In genomic region chr17:47989700-47990099, GRCh38 we compare ENCODE assay signal across 32 cellular contexts. TPM values are rescaled to one million over a fixed set of nuclear protein-coding genes. Genes with fewer than 3 reads are reported as not detected.
DNase-seq lines count a peak whose midpoint lies in the region; ATAC-seq and TF ChIP-seq lines count a peak whose summit lies in the region.
"Had no signal": no experiment of that assay in that cellular context is flagged by ENCODE, and none has a peak within 500 bp of the region (broad histone marks: within the 10 kb centered on the region; RNA-seq: fewer than 3 reads in every experiment).

No MANE protein-coding gene starts in this region.

- ATAC-seq in activated CD8-positive, alpha-beta T cell treated with anti-CD3 and anti-CD28 coated beads, Interleukin-2, amount 10 ng/mL, durations not matched to agents 7 days and 5 days, result peak; percentile 23
- ATAC-seq in activated CD8-positive, alpha-beta T cell treated with anti-CD3 and anti-CD28 coated beads for 36 hours, result no peak
- ATAC-seq: pancreas had no signal

- no peaks in the 10 kb centered on the region for H4K20me1 ChIP-seq in neural progenitor cell (ENCODE audit: low read depth)

- H3K9me3 Mint-ChIP-seq in activated CD8-positive, alpha-beta T cell treated with anti-CD3 and anti-CD28 coated beads, Interleukin-2, amount 10 ng/mL, durations not matched to agents 7 days and 5 days (ENCODE audit: insufficient read depth), result no peaks in the 10 kb centered on the region
- H3K9me3 Mint-ChIP-seq in activated CD8-positive, alpha-beta T cell treated with anti-CD3 and anti-CD28 coated beads for 36 hours, result no peaks in the 10 kb centered on the region
- H3K9me3 Mint-ChIP-seq in dendritic cell treated with granulocyte-macrophage colony-stimulating factor and Interleukin-4, amounts not matched to agents 40 ng/mL and 50 ng/mL, for 4 days, result no peaks in the 10 kb centered on the region
- no peaks in the 10 kb centered on the region for H3K9me3 Mint-ChIP-seq in neural progenitor cell
- H3K9me3 Mint-ChIP-seq: activated naive CD4-positive, alpha-beta T cell treated with anti-CD3 and anti-CD28 coated beads, Interleukin-2, amount 50 U/mL, for 24 hours; activated T-helper 1 cell treated with anti-CD3 and anti-CD28 coated beads, Interleukin-12 subunit alpha, Interleukin-12 subunit beta, Interleukin-2, Interleukin-4 antibody, amounts not matched to agents 30 ng/mL and 10 ng/mL and 1 ng/mL, durations not matched to agents 14 hours and 24 hours and 36 hours; CD4-positive, CD25-positive, alpha-beta regulatory T cell; memory B cell had no signal

- peaks cover 18% of the 10 kb centered on the region for H3K4me1 Mint-ChIP-seq in activated CD8-positive, alpha-beta T cell treated with anti-CD3 and anti-CD28 coated beads, Interleukin-2, amount 10 ng/mL, durations not matched to agents 7 days and 5 days (ENCODE audit: low read depth)
- H3K4me1 Mint-ChIP-seq in activated CD8-positive, alpha-beta T cell treated with anti-CD3 and anti-CD28 coated beads for 36 hours (ENCODE audit: low read depth), result no peaks in the 10 kb centered on the region
- peaks cover 10% of the 10 kb centered on the region for H3K4me1 Mint-ChIP-seq in dendritic cell treated with granulocyte-macrophage colony-stimulating factor and Interleukin-4, amounts not matched to agents 40 ng/mL and 50 ng/mL, for 4 days (ENCODE audit: low read depth)
- peaks cover 91% of the 10 kb centered on the region for H3K4me1 Mint-ChIP-seq in neural progenitor cell
- H3K4me1 Mint-ChIP-seq: activated naive CD4-positive, alpha-beta T cell treated with anti-CD3 and anti-CD28 coated beads, Interleukin-2, amount 50 U/mL, for 24 hours; CD4-positive, CD25-positive, alpha-beta regulatory T cell; memory B cell had no signal

- H3K36me3 Mint-ChIP-seq in activated CD8-positive, alpha-beta T cell treated with anti-CD3 and anti-CD28 coated beads, Interleukin-2, amount 10 ng/mL, durations not matched to agents 7 days and 5 days (ENCODE audit: low read depth), result peaks cover 5% of the 10 kb centered on the region
- H3K36me3 Mint-ChIP-seq in activated CD8-positive, alpha-beta T cell treated with anti-CD3 and anti-CD28 coated beads for 36 hours (ENCODE audit: low read depth), result peaks cover 2% of the 10 kb centered on the region
- H3K36me3 Mint-ChIP-seq in dendritic cell treated with granulocyte-macrophage colony-stimulating factor and Interleukin-4, amounts not matched to agents 40 ng/mL and 50 ng/mL, for 4 days (ENCODE audit: low read depth), result peaks cover 18% of the 10 kb centered on the region
- peaks cover 4% of the 10 kb centered on the region for H3K36me3 Mint-ChIP-seq in neural progenitor cell
- H3K36me3 Mint-ChIP-seq: activated naive CD4-positive, alpha-beta T cell treated with anti-CD3 and anti-CD28 coated beads, Interleukin-2, amount 50 U/mL, for 24 hours; CD4-positive, CD25-positive, alpha-beta regulatory T cell; memory B cell had no signal

- no peak for DNase-seq in activated CD8-positive, alpha-beta T cell treated with anti-CD3 and anti-CD28 coated beads, Interleukin-2, amount 10 ng/mL, durations not matched to agents 7 days and 5 days
- no peak for DNase-seq in activated CD8-positive, alpha-beta T cell treated with anti-CD3 and anti-CD28 coated beads for 36 hours
- peak; percentile 51 for DNase-seq in NCI-H69 (lab: John Stamatoyannopoulos, UW)
- DNase-seq in neural progenitor cell (ENCODE audit: low spot score), result no peak
- DNase-seq in NCI-H2081 treated with DMSO at 0.1 percent for 48 hours (lab: John Stamatoyannopoulos, UW), result no peak
- no peak for DNase-seq in NCI-H1436 (lab: John Stamatoyannopoulos, UW)
- DNase-seq in anterior cingulate cortex (lab: John Stamatoyannopoulos, UW), result no peak
- DNase-seq: 8988T; activated CD4-positive, CD25-positive, alpha-beta regulatory T cell; activated CD8-positive, alpha-beta memory T cell treated with anti-CD3 and anti-CD28 coated beads, Interleukin-2, amount 50 U/mL, for 4 hours; CD4-positive, CD25-positive, alpha-beta regulatory T cell; cortex of kidney; esophagus squamous epithelium; foreskin melanocyte; GM23248; NCI-H1092; NCI-H187; NCI-H524 treated with DMSO at 0.1 percent for 48 hours; pancreas; SHP77; stimulated activated CD4-positive, alpha-beta T cell treated with anti-CD3 and anti-CD28 coated beads, Interleukin-1b, Interleukin-23, amount 100 ng/mL, for 48 hours; stomach; SW 1271; thyroid gland had no signal

- H3K27me3 Mint-ChIP-seq in activated CD8-positive, alpha-beta T cell treated with anti-CD3 and anti-CD28 coated beads, Interleukin-2, amount 10 ng/mL, durations not matched to agents 7 days and 5 days (ENCODE audit: low read depth), result peaks cover 12% of the 10 kb centered on the region
- H3K27me3 Mint-ChIP-seq in activated CD8-positive, alpha-beta T cell treated with anti-CD3 and anti-CD28 coated beads for 36 hours, result no peaks in the 10 kb centered on the region
- H3K27me3 Mint-ChIP-seq in dendritic cell treated with granulocyte-macrophage colony-stimulating factor and Interleukin-4, amounts not matched to agents 40 ng/mL and 50 ng/mL, for 4 days, result peaks cover 15% of the 10 kb centered on the region
- H3K27me3 Mint-ChIP-seq in neural progenitor cell (ENCODE audit: insufficient read depth, low read depth), result peaks cover 10% of the 10 kb centered on the region
- H3K27me3 Mint-ChIP-seq: activated naive CD4-positive, alpha-beta T cell treated with anti-CD3 and anti-CD28 coated beads, Interleukin-2, amount 50 U/mL, for 24 hours had no signal

- intact Hi-C loops in activated CD8-positive, alpha-beta T cell treated with anti-CD3 and anti-CD28 coated beads for 36 hours (cut with micrococcal nuclease), result no loop called here
- intact Hi-C loops in dendritic cell treated with granulocyte-macrophage colony-stimulating factor and Interleukin-4, amounts not matched to agents 40 ng/mL and 50 ng/mL, for 4 days (cut with micrococcal nuclease), result no loop called here

- no peaks in the 10 kb centered on the region for H3K36me3 ChIP-seq in neural progenitor cell
- H3K36me3 ChIP-seq: ascending aorta, pancreas, thyroid gland had no signal

- H3K4me3 Mint-ChIP-seq in activated CD8-positive, alpha-beta T cell treated with anti-CD3 and anti-CD28 coated beads, Interleukin-2, amount 10 ng/mL, durations not matched to agents 7 days and 5 days, result no peak overlapping the region
- H3K4me3 Mint-ChIP-seq in activated CD8-positive, alpha-beta T cell treated with anti-CD3 and anti-CD28 coated beads for 36 hours, result no peak overlapping the region
- H3K4me3 Mint-ChIP-seq in dendritic cell treated with granulocyte-macrophage colony-stimulating factor and Interleukin-4, amounts not matched to agents 40 ng/mL and 50 ng/mL, for 4 days, result no peak overlapping the region
- H3K4me3 Mint-ChIP-seq in neural progenitor cell, result peak overlapping the region; percentile 21
- H3K4me3 Mint-ChIP-seq: activated naive CD4-positive, alpha-beta T cell treated with anti-CD3 and anti-CD28 coated beads, Interleukin-2, amount 50 U/mL, for 24 hours; activated T-helper 1 cell treated with anti-CD3 and anti-CD28 coated beads, Interleukin-12 subunit alpha, Interleukin-12 subunit beta, Interleukin-2, Interleukin-4 antibody, amounts not matched to agents 30 ng/mL and 10 ng/mL and 1 ng/mL, durations not matched to agents 14 hours and 24 hours and 36 hours; CD4-positive, CD25-positive, alpha-beta regulatory T cell; memory B cell had no signal

- H3K27ac Mint-ChIP-seq in activated CD8-positive, alpha-beta T cell treated with anti-CD3 and anti-CD28 coated beads, Interleukin-2, amount 10 ng/mL, durations not matched to agents 7 days and 5 days, result no peak overlapping the region
- no peak overlapping the region for H3K27ac Mint-ChIP-seq in activated CD8-positive, alpha-beta T cell treated with anti-CD3 and anti-CD28 coated beads for 36 hours
- peak overlapping the region; percentile 32 for H3K27ac Mint-ChIP-seq in dendritic cell treated with granulocyte-macrophage colony-stimulating factor and Interleukin-4, amounts not matched to agents 40 ng/mL and 50 ng/mL, for 4 days
- H3K27ac Mint-ChIP-seq in neural progenitor cell, result peak overlapping the region; percentile 96
- H3K27ac Mint-ChIP-seq: activated naive CD4-positive, alpha-beta T cell treated with anti-CD3 and anti-CD28 coated beads, Interleukin-2, amount 50 U/mL, for 24 hours; activated T-helper 1 cell treated with anti-CD3 and anti-CD28 coated beads, Interleukin-12 subunit alpha, Interleukin-12 subunit beta, Interleukin-2, Interleukin-4 antibody, amounts not matched to agents 30 ng/mL and 10 ng/mL and 1 ng/mL, durations not matched to agents 14 hours and 24 hours and 36 hours; CD4-positive, CD25-positive, alpha-beta regulatory T cell; memory B cell had no signal

- TF ChIP-seq CTCF in activated CD8-positive, alpha-beta T cell treated with anti-CD3 and anti-CD28 coated beads for 36 hours (IDR thresholded peaks at IDR 0.05), result no peak
- no peak for TF ChIP-seq CTCF in neural progenitor cell (IDR thresholded peaks at IDR 0.05)

- H3K27me3 ChIP-seq in neural progenitor cell, result no peaks in the 10 kb centered on the region
- H3K27me3 ChIP-seq: ascending aorta, pancreas, thyroid gland had no signal

- H3K4me1 ChIP-seq in neural progenitor cell, result peaks cover 92% of the 10 kb centered on the region

- H3F3A ChIP-seq in neural progenitor cell (ENCODE audit: low read depth), result peaks cover 96% of the 10 kb centered on the region

- POLR2A ChIA-PET in activated CD8-positive, alpha-beta T cell treated with anti-CD3 and anti-CD28 coated beads, Interleukin-2, amount 10 ng/mL, durations not matched to agents 7 days and 5 days (lab: Charles Lee), result interaction anchor here (1.2 kb wide), 1 partner anchor 9 kb away, joined by 3 read pairs; no protein-coding TSS in a partner anchor
- POLR2A ChIA-PET in activated CD8-positive, alpha-beta T cell treated with anti-CD3 and anti-CD28 coated beads for 36 hours (lab: Charles Lee), result interaction anchor here (0.6 to 0.9 kb wide), 2 partner anchors 20 to 24 kb away, joined by 3 read pairs; no protein-coding TSS in a partner anchor

- no peak overlapping the region for H3K4me3 ChIP-seq in neural progenitor cell
- H3K4me3 ChIP-seq: ascending aorta, esophagus squamous epithelium, GM23248, pancreas, smooth muscle cell, stomach, thyroid gland had no signal

- peak overlapping the region; percentile 14 for H3K4me2 ChIP-seq in neural progenitor cell
- H3K4me2 ChIP-seq: smooth muscle cell had no signal

- CTCF ChIA-PET in activated CD8-positive, alpha-beta T cell treated with anti-CD3 and anti-CD28 coated beads, Interleukin-2, amount 10 ng/mL, durations not matched to agents 7 days and 5 days (lab: Charles Lee), result interaction anchor here (0.9 to 1.1 kb wide), 3 partner anchors 21 to 99 kb away, joined by 3 to 5 read pairs (median 4); no protein-coding TSS in a partner anchor
- CTCF ChIA-PET in activated CD8-positive, alpha-beta T cell treated with anti-CD3 and anti-CD28 coated beads for 36 hours (lab: Charles Lee), result interaction anchor here (3.2 to 4.4 kb wide), 2 partner anchors 11 to 19 kb away, joined by 12 to 19 read pairs; partner anchors contain the start of gene CDK5RAP3

- H3K79me2 ChIP-seq in neural progenitor cell (ENCODE audit: low read depth), result no peaks in the 10 kb centered on the region

- H2AFZ ChIP-seq in neural progenitor cell (replicated peaks), result no peak overlapping the region
- H2AFZ ChIP-seq: GM23248 had no signal

- no peak overlapping the region for H3K9ac ChIP-seq in neural progenitor cell
- H3K9ac ChIP-seq: GM23248 had no signal

- H3K9me3 ChIP-seq in neural progenitor cell (ENCODE audit: low read depth), result no peaks in the 10 kb centered on the region
- H3K9me3 ChIP-seq: ascending aorta, esophagus squamous epithelium, pancreas, stomach, thyroid gland had no signal

- no peak overlapping the region for H3K27ac ChIP-seq in neural progenitor cell
- H3K27ac ChIP-seq: ascending aorta, esophagus squamous epithelium, GM23248, HL-60, pancreas, stomach, thyroid gland had no signal

RNA-seq across cellular contexts. Expression of gene CDK5RAP3, which starts 18.8 kb away (rescaled TPM):
- 100 to 1,000 TPM; 186 to 196 TPM for total RNA-seq in activated CD8-positive, alpha-beta T cell treated with anti-CD3 and anti-CD28 coated beads, Interleukin-2, amount 10 ng/mL, durations not matched to agents 7 days and 5 days
- 100 to 1,000 TPM; 161 to 171 TPM for total RNA-seq in activated CD8-positive, alpha-beta T cell treated with anti-CD3 and anti-CD28 coated beads for 36 hours
- 104 and 168 TPM in 2 replicates for total RNA-seq in neural progenitor cell (ENCODE audit: low replicate concordance)

RNA-seq across cellular contexts. Expression of gene PRR15L, which starts 32.0 kb away (rescaled TPM):
- total RNA-seq in activated CD8-positive, alpha-beta T cell treated with anti-CD3 and anti-CD28 coated beads, Interleukin-2, amount 10 ng/mL, durations not matched to agents 7 days and 5 days, result not detected
- not detected for total RNA-seq in activated CD8-positive, alpha-beta T cell treated with anti-CD3 and anti-CD28 coated beads for 36 hours
- total RNA-seq in neural progenitor cell (ENCODE audit: low replicate concordance), result not detected in 2 replicates
- total RNA-seq: activated T-helper 1 cell treated with anti-CD3 and anti-CD28 coated beads, Interleukin-12 subunit alpha, Interleukin-12 subunit beta, Interleukin-2, Interleukin-4 antibody, amounts not matched to agents 30 ng/mL and 10 ng/mL and 1 ng/mL, durations not matched to agents 14 hours and 24 hours and 36 hours; ascending aorta; CD4-positive, CD25-positive, alpha-beta regulatory T cell; Daoy; GM23248; smooth muscle cell had no signal

RNA-seq across cellular contexts. Expression of gene COPZ2, which starts 47.9 kb away (rescaled TPM):
- total RNA-seq in activated CD8-positive, alpha-beta T cell treated with anti-CD3 and anti-CD28 coated beads, Interleukin-2, amount 10 ng/mL, durations not matched to agents 7 days and 5 days, result 1 to 10 TPM; 5.1 to 5.5 TPM
- total RNA-seq in activated CD8-positive, alpha-beta T cell treated with anti-CD3 and anti-CD28 coated beads for 36 hours, result 1 to 10 TPM; 4.3 to 4.6 TPM
- 0.30 and 0.74 TPM in 2 replicates for total RNA-seq in neural progenitor cell (ENCODE audit: low replicate concordance)

RNA-seq across cellular contexts. Expression of gene PNPO, which starts 48.3 kb away (rescaled TPM):
- 10 to 100 TPM; 37.9 to 44.0 TPM for total RNA-seq in activated CD8-positive, alpha-beta T cell treated with anti-CD3 and anti-CD28 coated beads, Interleukin-2, amount 10 ng/mL, durations not matched to agents 7 days and 5 days
- total RNA-seq in activated CD8-positive, alpha-beta T cell treated with anti-CD3 and anti-CD28 coated beads for 36 hours, result 10 to 100 TPM; 41.0 to 42.7 TPM
- 8.0 and 9.1 TPM in 2 replicates for total RNA-seq in neural progenitor cell (ENCODE audit: low replicate concordance)

RNA-seq across cellular contexts. Expression of gene NFE2L1, which starts 58.5 kb away (rescaled TPM):
- 10 to 100 TPM; 44.1 to 50.7 TPM for total RNA-seq in activated CD8-positive, alpha-beta T cell treated with anti-CD3 and anti-CD28 coated beads, Interleukin-2, amount 10 ng/mL, durations not matched to agents 7 days and 5 days
- total RNA-seq in activated CD8-positive, alpha-beta T cell treated with anti-CD3 and anti-CD28 coated beads for 36 hours, result 10 to 100 TPM; 88.3 to 90.3 TPM
- total RNA-seq in neural progenitor cell (ENCODE audit: low replicate concordance), result 73.4 and 104 TPM in 2 replicates

Comparison
In these comparisons a context has a peak if more than half of its experiments do, and no peak if none do; other contexts are left out.
1. H3K27ac Mint-ChIP-seq: peak in dendritic cell treated with granulocyte-macrophage colony-stimulating factor and Interleukin-4, amounts not matched to agents 40 ng/mL and 50 ng/mL, for 4 days (single experiment) and neural progenitor cell (single experiment); none in activated CD8-positive, alpha-beta T cell treated with anti-CD3 and anti-CD28 coated beads, Interleukin-2, amount 10 ng/mL, durations not matched to agents 7 days and 5 days (single experiment) and activated CD8-positive, alpha-beta T cell treated with anti-CD3 and anti-CD28 coated beads for 36 hours (single experiment).